In the genomic region with DNA sequence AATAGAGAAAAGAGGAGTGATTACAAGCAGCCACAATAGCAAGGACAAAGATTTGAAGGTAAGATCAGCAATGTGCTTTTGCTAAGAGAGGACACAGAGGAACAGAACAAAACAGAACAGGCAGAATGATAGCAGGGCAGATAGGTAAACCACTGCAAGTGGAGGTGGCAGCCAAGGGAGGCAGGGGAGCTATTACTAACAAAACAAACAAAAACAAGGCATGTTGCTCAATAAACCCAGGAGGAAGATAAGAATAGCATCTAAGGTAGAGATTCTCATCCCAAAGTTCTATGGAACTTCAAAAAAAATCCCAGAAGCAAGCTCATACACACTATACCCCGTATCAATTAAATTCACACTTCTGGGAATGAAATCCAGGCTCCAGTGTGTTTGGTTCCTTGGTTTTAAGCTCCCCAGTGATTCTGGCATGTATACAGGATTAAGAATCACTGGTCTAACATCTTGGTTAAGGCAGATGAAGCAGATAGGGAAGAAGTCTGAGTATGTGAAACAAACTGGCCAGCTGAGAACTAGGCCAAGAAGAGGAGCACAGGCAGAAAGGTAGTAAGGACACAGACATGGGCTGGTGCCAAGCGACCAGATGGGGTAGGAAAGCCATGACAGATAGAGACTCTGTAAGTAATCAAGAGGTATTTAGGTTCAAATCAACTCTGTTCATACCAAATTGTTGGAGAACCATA, we compare ENCODE assay signal across 15 cellular contexts.
DNase-seq lines count a peak whose midpoint lies in the region; ATAC-seq and TF ChIP-seq lines count a peak whose summit lies in the region.
"Had no signal": no experiment of that assay in that cellular context is flagged by ENCODE, and none has a peak within 500 bp of the region (broad histone marks: within the 10 kb centered on the region; RNA-seq: fewer than 3 reads in every experiment).

No MANE protein-coding gene starts in this region.

- DNase-seq in DMS 273 (lab: John Stamatoyannopoulos, UW; ENCODE audit: unreplicated experiment) (peak; percentile 54), sciatic nerve (ENCODE audit: low spot score) (no peak), RWPE1 (ENCODE audit: low spot score) (no peak), NCI-H510A treated with DMSO at 0.1 percent for 48 hours (lab: John Stamatoyannopoulos, UW) (no peak)
- DNase-seq in NK-92 treated with Interleukin-12 subunit alpha and Interleukin-12 subunit beta, amount 100 ng/mL, for 24 hours (lab: John Stamatoyannopoulos, UW) = no peak
- no peak for DNase-seq in activated naive CD4-positive, alpha-beta T cell treated with anti-CD3 and anti-CD28 coated beads, Interleukin-2, amount 50 U/mL, for 16 hours
- DNase-seq: AML-193; CD4-positive, CD25-positive, alpha-beta regulatory T cell; DMS79; NCI-H1105 treated with DMSO at 0.1 percent for 48 hours; NCI-H187; PC-9 had no signal

- no peaks in the 10 kb centered on the region for H3K36me3 ChIP-seq in Loucy (ENCODE audit: insufficient read depth, low read length)
- H3K36me3 ChIP-seq in endocrine pancreas (ENCODE audit: control insufficient read depth, insufficient read depth, low read length) = no peaks in the 10 kb centered on the region

- peak; percentile 49 for ATAC-seq in sciatic nerve
- ATAC-seq: Right ventricle myocardium inferior had no signal

- H3K27me3 ChIP-seq in Loucy (ENCODE audit: insufficient read depth, low read length, poor library complexity, severe bottlenecking) (no peaks in the 10 kb centered on the region), endocrine pancreas (ENCODE audit: control insufficient read depth, insufficient read depth, low read length) (no peaks in the 10 kb centered on the region)

- no peaks in the 10 kb centered on the region for H3K79me2 ChIP-seq in Loucy (ENCODE audit: insufficient read depth, low read length)

- H3K27ac ChIP-seq in RWPE1 = no peak overlapping the region
- H3K27ac ChIP-seq: PC-9 had no signal

- H3K4me2 ChIP-seq in Loucy (ENCODE audit: low read depth, low read length, poor library complexity, severe bottlenecking) = no peak overlapping the region
- H3K4me2 ChIP-seq: PC-9 had no signal

- H4K20me1 ChIP-seq in Loucy (ENCODE audit: insufficient read depth, low read length, poor library complexity, severe bottlenecking) = no peaks in the 10 kb centered on the region

- H3K9ac ChIP-seq in Loucy (ENCODE audit: low read depth, low read length, poor library complexity, severe bottlenecking) (no peak overlapping the region), endocrine pancreas (ENCODE audit: control insufficient read depth, insufficient read depth, low read length) (peak overlapping the region; percentile 1)

- intact Hi-C loops in sciatic nerve (cut with DNase I) = no loop called here

- TF ChIP-seq CTCF in Loucy (conservative IDR thresholded peaks at IDR 0.05; ENCODE audit: low read length) = no peak
- no peak for TF ChIP-seq CTCF in RWPE1 (conservative IDR thresholded peaks at IDR 0.05; ENCODE audit: low read depth)

- H2AFZ ChIP-seq in Loucy (ENCODE audit: low read length) = peak overlapping the region; percentile 27; the same call in 1 of the 2 replicates
- H2AFZ ChIP-seq: PC-9 had no signal

- H3K4me3 ChIP-seq in Loucy (ENCODE audit: low read length, poor library complexity, severe bottlenecking) (no peak overlapping the region), endocrine pancreas (ENCODE audit: control insufficient read depth, insufficient read depth, low read length) (no peak overlapping the region)
- H3K4me3 ChIP-seq: PC-9 had no signal

- POLR2A ChIA-PET in RWPE1 (lab: Yijun Ruan, JAX; ENCODE audit: low non-redundant PET) = no interaction called here

- peaks cover 3% of the 10 kb centered on the region for H3F3A ChIP-seq in Loucy (ENCODE audit: low read depth)

- no peaks in the 10 kb centered on the region for H3K9me2 ChIP-seq in Loucy (replicated peaks; ENCODE audit: low read depth, low read length)

- H3K4me1 ChIP-seq in Loucy (ENCODE audit: insufficient read depth, low read length, poor library complexity, severe bottlenecking) (peaks cover 23% of the 10 kb centered on the region), endocrine pancreas (ENCODE audit: control insufficient read depth, insufficient read depth, low read length) (no peaks in the 10 kb centered on the region)

- CTCF ChIA-PET in RWPE1 (lab: Yijun Ruan, JAX) = interaction anchor here (0.5 to 0.6 kb wide), 3 partner anchors 77 to 385 kb away, joined by 3 to 7 read pairs (median 5); no protein-coding TSS in a partner anchor

- H3K9me3 ChIP-seq in Loucy (ENCODE audit: insufficient read depth, low read depth, low read length) (no peaks in the 10 kb centered on the region), endocrine pancreas (ENCODE audit: control insufficient read depth, low read length) (no peaks in the 10 kb centered on the region)
